In genomic region chr4:1721003-1721665, GRCh38 we compare ENCODE assay signal across 1 cellular context.
TF ChIP-seq lines count a peak whose summit lies in the region.

TACC3 (plus strand) TSS chr4:1721521; CDS start chr4:1723422, 1,901 bp downstream.
TMEM129 (minus strand) TSS chr4:1721323; CDS start chr4:1720837, 486 bp downstream.

TF ChIP-seq in HEK293, 187 proteins besides CTCF, POLR2A, EP300 and RAD21 (continued from another document):
- peak; percentile 62; the same call in 1 of the 2 replicates for TF ChIP-seq ZBTB6 (tag by site-specific recombination; IDR thresholded peaks at IDR 0.05)
- no peak for TF ChIP-seq ZNF513 (tag by site-specific recombination; IDR thresholded peaks at IDR 0.05)
- TF ChIP-seq ZIC2 (tag by site-specific recombination; IDR thresholded peaks at IDR 0.05), result peak; percentile 57
- TF ChIP-seq SP2 (tag by site-specific recombination; IDR thresholded peaks at IDR 0.05), result peak; percentile 58
- TF ChIP-seq ZNF555 (tag by site-specific recombination; conservative IDR thresholded peaks at IDR 0.05), result no peak
- TF ChIP-seq ZNF175 (tag by site-specific recombination; IDR thresholded peaks at IDR 0.05), result no peak
- TF ChIP-seq ZNF112 (tag by site-specific recombination; IDR thresholded peaks at IDR 0.05), result no peak
- peak; percentile 48; the same call in 1 of the 2 replicates for TF ChIP-seq ZNF837 (tag by site-specific recombination; IDR thresholded peaks at IDR 0.05)
- TF ChIP-seq HOXC10 (CRISPR knock-in tag; IDR thresholded peaks at IDR 0.05), result no peak
- TF ChIP-seq GFI1B (tag by site-specific recombination; IDR thresholded peaks at IDR 0.05), result no peak
- TF ChIP-seq ZNF248 (tag by site-specific recombination; IDR thresholded peaks at IDR 0.05), result no peak
TF ChIP-seq in HEK293: peak in this region for 21.
